1 cellular context compared by ENCODE assay signal in genomic region chr14:29650554-29651269, GRCh38.
TF ChIP-seq lines count a peak whose summit lies in the region.

No MANE protein-coding gene starts in this region.

TF ChIP-seq in K562, 482 proteins besides CTCF, POLR2A, EP300 and RAD21 (continued from another document and continues in another):
- TF ChIP-seq HDAC1 (IDR thresholded peaks at IDR 0.05) (peak in 1 of 2 experiments; percentile 24; a peak in 1 of 4 replicates), ZBTB7A (IDR thresholded peaks at IDR 0.05; ENCODE audit: borderline replicate concordance, control insufficient read depth, low read depth, low read length) (no peak), KDM1A (IDR thresholded peaks at IDR 0.05) (peak; percentile 73 to 78), PHF8 (IDR thresholded peaks at IDR 0.05; ENCODE audit: borderline replicate concordance, low read length) (no peak), PML (IDR thresholded peaks at IDR 0.05; ENCODE audit: low read length) (peak; percentile 94), ZNF444 (CRISPR knock-in tag; IDR thresholded peaks at IDR 0.05) (no peak), CSDE1 (IDR thresholded peaks at IDR 0.05) (no peak), BCOR (IDR thresholded peaks at IDR 0.05) (peak; percentile 26; the same call in 1 of the 2 replicates), ARID2 (IDR thresholded peaks at IDR 0.05) (no peak), NFE2 (IDR thresholded peaks at IDR 0.05; ENCODE audit: low read depth) (peak; percentile 15; the same call in 1 of the 2 replicates), SMAD4 (CRISPR knock-in tag; conservative IDR thresholded peaks at IDR 0.05) (0 out of 2 replicates have a peak, but pooled peaks have one; percentile 5), ARID1B (IDR thresholded peaks at IDR 0.05) (peak; percentile 95), PREB (CRISPR knock-in tag; IDR thresholded peaks at IDR 0.05) (no peak), CREB3 (tag; conservative IDR thresholded peaks at IDR 0.05; ENCODE audit: low read depth) (no peak), PTTG1 (tag; IDR thresholded peaks at IDR 0.05; ENCODE audit: low read depth) (no peak), MECOM (CRISPR knock-in tag; IDR thresholded peaks at IDR 0.05) (no peak), ESRRA (IDR thresholded peaks at IDR 0.05; ENCODE audit: borderline replicate concordance, low read depth) (peak; percentile 80), CBX8 (IDR thresholded peaks at IDR 0.05; ENCODE audit: borderline replicate concordance, extremely low read depth, low read depth, low read length, poor library complexity, severe bottlenecking) (no peak), VEZF1 (CRISPR knock-in tag; IDR thresholded peaks at IDR 0.05) (peak; percentile 37), ZFPM2 (CRISPR knock-in tag; IDR thresholded peaks at IDR 0.05) (no peak), SMARCE1 (IDR thresholded peaks at IDR 0.05) (peak; percentile 85), POLR2AphosphoS5 (IDR thresholded peaks at IDR 0.05; ENCODE audit: control insufficient read depth, insufficient read depth, low read depth, low read length) (peak; percentile 79), HMG20A (CRISPR knock-in tag; conservative IDR thresholded peaks at IDR 0.05) (no peak), HDAC3 (IDR thresholded peaks at IDR 0.05; ENCODE audit: borderline replicate concordance, partially characterized antibody) (peak; percentile 77), RBM17 (IDR thresholded peaks at IDR 0.05; ENCODE audit: borderline replicate concordance, low read depth, low read length) (no peak), THRB (CRISPR knock-in tag; conservative IDR thresholded peaks at IDR 0.05) (no peak), JUN (IDR thresholded peaks at IDR 0.05; ENCODE audit: borderline replicate concordance, low read depth, low read length) (no peak), JUN (CRISPR knock-in tag; IDR thresholded peaks at IDR 0.05; ENCODE audit: borderline replicate concordance) (no peak), HSF4 (CRISPR knock-in tag; IDR thresholded peaks at IDR 0.05; ENCODE audit: borderline replicate concordance) (no peak), FOXM1 (IDR thresholded peaks at IDR 0.05; ENCODE audit: low read depth) (peak; percentile 89), FOXM1 (CRISPR knock-in tag; IDR thresholded peaks at IDR 0.05; ENCODE audit: low read depth) (no peak)
- TF ChIP-seq, protein P1, sequence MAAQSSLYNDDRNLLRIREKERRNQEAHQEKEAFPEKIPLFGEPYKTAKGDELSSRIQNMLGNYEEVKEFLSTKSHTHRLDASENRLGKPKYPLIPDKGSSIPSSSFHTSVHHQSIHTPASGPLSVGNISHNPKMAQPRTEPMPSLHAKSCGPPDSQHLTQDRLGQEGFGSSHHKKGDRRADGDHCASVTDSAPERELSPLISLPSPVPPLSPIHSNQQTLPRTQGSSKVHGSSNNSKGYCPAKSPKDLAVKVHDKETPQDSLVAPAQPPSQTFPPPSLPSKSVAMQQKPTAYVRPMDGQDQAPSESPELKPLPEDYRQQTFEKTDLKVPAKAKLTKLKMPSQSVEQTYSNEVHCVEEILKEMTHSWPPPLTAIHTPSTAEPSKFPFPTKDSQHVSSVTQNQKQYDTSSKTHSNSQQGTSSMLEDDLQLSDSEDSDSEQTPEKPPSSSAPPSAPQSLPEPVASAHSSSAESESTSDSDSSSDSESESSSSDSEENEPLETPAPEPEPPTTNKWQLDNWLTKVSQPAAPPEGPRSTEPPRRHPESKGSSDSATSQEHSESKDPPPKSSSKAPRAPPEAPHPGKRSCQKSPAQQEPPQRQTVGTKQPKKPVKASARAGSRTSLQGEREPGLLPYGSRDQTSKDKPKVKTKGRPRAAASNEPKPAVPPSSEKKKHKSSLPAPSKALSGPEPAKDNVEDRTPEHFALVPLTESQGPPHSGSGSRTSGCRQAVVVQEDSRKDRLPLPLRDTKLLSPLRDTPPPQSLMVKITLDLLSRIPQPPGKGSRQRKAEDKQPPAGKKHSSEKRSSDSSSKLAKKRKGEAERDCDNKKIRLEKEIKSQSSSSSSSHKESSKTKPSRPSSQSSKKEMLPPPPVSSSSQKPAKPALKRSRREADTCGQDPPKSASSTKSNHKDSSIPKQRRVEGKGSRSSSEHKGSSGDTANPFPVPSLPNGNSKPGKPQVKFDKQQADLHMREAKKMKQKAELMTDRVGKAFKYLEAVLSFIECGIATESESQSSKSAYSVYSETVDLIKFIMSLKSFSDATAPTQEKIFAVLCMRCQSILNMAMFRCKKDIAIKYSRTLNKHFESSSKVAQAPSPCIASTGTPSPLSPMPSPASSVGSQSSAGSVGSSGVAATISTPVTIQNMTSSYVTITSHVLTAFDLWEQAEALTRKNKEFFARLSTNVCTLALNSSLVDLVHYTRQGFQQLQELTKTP (IDR thresholded peaks at IDR 0.05; ENCODE audit: low read depth in 1 of 2, partially characterized antibody in 2 of 2) = peak in 1 of 2 experiments; percentile 34
- TF ChIP-seq, protein P2, sequence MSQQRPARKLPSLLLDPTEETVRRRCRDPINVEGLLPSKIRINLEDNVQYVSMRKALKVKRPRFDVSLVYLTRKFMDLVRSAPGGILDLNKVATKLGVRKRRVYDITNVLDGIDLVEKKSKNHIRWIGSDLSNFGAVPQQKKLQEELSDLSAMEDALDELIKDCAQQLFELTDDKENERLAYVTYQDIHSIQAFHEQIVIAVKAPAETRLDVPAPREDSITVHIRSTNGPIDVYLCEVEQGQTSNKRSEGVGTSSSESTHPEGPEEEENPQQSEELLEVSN (IDR thresholded peaks at IDR 0.05; ENCODE audit: borderline replicate concordance in 1 of 2, extremely low read depth in 1 of 2, insufficient read depth in 1 of 2, insufficient read length in 1 of 2, low read depth in 1 of 2, low read length in 1 of 2, poor library complexity in 1 of 2, severe bottlenecking in 1 of 2) = no peak
- TF ChIP-seq, protein P3, sequence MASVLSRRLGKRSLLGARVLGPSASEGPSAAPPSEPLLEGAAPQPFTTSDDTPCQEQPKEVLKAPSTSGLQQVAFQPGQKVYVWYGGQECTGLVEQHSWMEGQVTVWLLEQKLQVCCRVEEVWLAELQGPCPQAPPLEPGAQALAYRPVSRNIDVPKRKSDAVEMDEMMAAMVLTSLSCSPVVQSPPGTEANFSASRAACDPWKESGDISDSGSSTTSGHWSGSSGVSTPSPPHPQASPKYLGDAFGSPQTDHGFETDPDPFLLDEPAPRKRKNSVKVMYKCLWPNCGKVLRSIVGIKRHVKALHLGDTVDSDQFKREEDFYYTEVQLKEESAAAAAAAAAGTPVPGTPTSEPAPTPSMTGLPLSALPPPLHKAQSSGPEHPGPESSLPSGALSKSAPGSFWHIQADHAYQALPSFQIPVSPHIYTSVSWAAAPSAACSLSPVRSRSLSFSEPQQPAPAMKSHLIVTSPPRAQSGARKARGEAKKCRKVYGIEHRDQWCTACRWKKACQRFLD (CRISPR knock-in tag; IDR thresholded peaks at IDR 0.05) = peak; percentile 58; the same call in 1 of the 2 replicates
- TF ChIP-seq, protein P4, sequence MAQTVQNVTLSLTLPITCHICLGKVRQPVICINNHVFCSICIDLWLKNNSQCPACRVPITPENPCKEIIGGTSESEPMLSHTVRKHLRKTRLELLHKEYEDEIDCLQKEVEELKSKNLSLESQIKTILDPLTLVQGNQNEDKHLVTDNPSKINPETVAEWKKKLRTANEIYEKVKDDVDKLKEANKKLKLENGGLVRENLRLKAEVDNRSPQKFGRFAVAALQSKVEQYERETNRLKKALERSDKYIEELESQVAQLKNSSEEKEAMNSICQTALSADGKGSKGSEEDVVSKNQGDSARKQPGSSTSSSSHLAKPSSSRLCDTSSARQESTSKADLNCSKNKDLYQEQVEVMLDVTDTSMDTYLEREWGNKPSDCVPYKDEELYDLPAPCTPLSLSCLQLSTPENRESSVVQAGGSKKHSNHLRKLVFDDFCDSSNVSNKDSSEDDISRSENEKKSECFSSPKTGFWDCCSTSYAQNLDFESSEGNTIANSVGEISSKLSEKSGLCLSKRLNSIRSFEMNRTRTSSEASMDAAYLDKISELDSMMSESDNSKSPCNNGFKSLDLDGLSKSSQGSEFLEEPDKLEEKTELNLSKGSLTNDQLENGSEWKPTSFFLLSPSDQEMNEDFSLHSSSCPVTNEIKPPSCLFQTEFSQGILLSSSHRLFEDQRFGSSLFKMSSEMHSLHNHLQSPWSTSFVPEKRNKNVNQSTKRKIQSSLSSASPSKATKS (CRISPR knock-in tag; IDR thresholded peaks at IDR 0.05) = no peak
- TF ChIP-seq, protein P5, sequence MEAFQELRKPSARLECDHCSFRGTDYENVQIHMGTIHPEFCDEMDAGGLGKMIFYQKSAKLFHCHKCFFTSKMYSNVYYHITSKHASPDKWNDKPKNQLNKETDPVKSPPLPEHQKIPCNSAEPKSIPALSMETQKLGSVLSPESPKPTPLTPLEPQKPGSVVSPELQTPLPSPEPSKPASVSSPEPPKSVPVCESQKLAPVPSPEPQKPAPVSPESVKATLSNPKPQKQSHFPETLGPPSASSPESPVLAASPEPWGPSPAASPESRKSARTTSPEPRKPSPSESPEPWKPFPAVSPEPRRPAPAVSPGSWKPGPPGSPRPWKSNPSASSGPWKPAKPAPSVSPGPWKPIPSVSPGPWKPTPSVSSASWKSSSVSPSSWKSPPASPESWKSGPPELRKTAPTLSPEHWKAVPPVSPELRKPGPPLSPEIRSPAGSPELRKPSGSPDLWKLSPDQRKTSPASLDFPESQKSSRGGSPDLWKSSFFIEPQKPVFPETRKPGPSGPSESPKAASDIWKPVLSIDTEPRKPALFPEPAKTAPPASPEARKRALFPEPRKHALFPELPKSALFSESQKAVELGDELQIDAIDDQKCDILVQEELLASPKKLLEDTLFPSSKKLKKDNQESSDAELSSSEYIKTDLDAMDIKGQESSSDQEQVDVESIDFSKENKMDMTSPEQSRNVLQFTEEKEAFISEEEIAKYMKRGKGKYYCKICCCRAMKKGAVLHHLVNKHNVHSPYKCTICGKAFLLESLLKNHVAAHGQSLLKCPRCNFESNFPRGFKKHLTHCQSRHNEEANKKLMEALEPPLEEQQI (IDR thresholded peaks at IDR 0.05) = peak; percentile 82
